In the genomic region with DNA sequence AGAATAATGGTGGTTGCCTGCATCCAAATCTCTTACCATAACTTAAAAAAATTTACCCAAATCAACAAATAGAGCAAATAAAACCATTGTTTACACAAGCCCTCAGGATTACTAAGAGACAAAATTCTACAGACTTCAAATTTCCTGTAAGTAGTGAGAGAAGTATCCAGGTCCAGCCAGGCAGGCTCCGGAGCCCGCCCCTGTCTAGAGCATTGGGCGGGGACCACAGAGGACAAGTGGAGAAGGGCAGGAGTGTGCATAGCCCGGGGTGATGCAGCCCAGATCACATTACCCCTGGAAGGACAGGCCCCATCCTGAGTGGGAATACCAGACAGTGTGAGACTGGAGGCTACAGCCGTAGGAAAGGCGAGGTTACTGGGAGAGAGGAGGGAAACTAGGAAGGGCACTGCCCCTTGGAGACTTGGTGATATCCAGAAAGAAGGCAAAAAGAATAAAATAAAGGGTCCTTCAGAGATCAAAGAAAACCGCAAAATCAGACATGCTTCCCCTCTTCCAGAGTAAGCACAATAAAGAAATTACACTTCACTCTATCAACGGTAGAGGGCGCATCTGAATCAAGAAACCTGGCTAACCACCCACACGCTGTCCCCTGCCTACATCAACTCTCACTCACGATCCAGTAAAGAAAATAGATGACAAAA, we compare ENCODE assay signal across 8 cellular contexts. TPM values are rescaled to one million over a fixed set of nuclear protein-coding genes. Genes with fewer than 3 reads are reported as not detected.
DNase-seq lines count a peak whose midpoint lies in the region; FAIRE-seq and TF ChIP-seq lines count a peak whose summit lies in the region.

No MANE protein-coding gene starts in this region.

- H3K9me3 ChIP-seq in endothelial cell of umbilical vein (replicated peaks; ENCODE audit: control insufficient read depth, insufficient read depth, low read length) (no peaks in the 10 kb centered on the region), tibial artery (no peaks in the 10 kb centered on the region)

- no peaks in the 10 kb centered on the region for H3K79me2 ChIP-seq in endothelial cell of umbilical vein (ENCODE audit: control insufficient read depth, insufficient read depth, low read length)

- peak; percentile 85 for FAIRE-seq in endothelial cell of umbilical vein (lab: Jason Lieb, UNC)

- H3K4me2 ChIP-seq in endothelial cell of umbilical vein (ENCODE audit: insufficient read depth, low read length): no peak overlapping the region

- H2AFZ ChIP-seq in endothelial cell of umbilical vein (ENCODE audit: low read depth, low read length): peak overlapping the region; percentile 48

- H4K20me1 ChIP-seq in endothelial cell of umbilical vein (replicated peaks; ENCODE audit: control insufficient read depth, extremely low read depth, insufficient read depth, low read length): no peaks in the 10 kb centered on the region

- peak overlapping the region; percentile 17 for H3K4me3 Mint-ChIP-seq in mesothelial cell of epicardium

- dilution Hi-C loops in endothelial cell of umbilical vein (cut with MboI; ENCODE audit: extremely low pct_ligation_motif_present, low sequenced_read_pairs): no loop called here

- intact Hi-C loops in endothelial cell of umbilical vein (cut with micrococcal nuclease) (loop anchor here (1.0 to 2.0 kb wide), 6 partner anchors 26 to 211 kb away; a partner anchor contains a TSS), tibial artery (cut with DNase I; ENCODE audit: low total_unique reads) (loop anchor here (10.0 kb wide), 1 partner anchor 90 kb away; no protein-coding TSS in a partner anchor)

- H3K27ac Mint-ChIP-seq in mesothelial cell of epicardium: peak overlapping the region; percentile 91

- peaks cover 15% of the 10 kb centered on the region for H3K9me3 Mint-ChIP-seq in mesothelial cell of epicardium

- H3K4me1 Mint-ChIP-seq in mesothelial cell of epicardium: peaks cover 46% of the 10 kb centered on the region

- TF ChIP-seq CTCF in AG09309 (IDR thresholded peaks at IDR 0.05; ENCODE audit: control insufficient read depth, insufficient read depth, low read depth, low read length, missing control alignments) (peak; percentile 68), GM12874 (IDR thresholded peaks at IDR 0.05; ENCODE audit: insufficient read depth, low read depth, low read length) (peak; percentile 64), endothelial cell of umbilical vein (IDR thresholded peaks at IDR 0.05; ENCODE audit: extremely low read depth in 1 of 2, insufficient read depth in 1 of 2, low read depth in 1 of 2, low read length in 2 of 2) (peak; percentile 63 to 70), mesothelial cell of epicardium (IDR thresholded peaks at IDR 0.05; ENCODE audit: unreplicated experiment) (peak; percentile 84), tibial artery (IDR thresholded peaks at IDR 0.05) (peak; percentile 76 to 82)

- POLR2A ChIA-PET in endothelial cell of umbilical vein (lab: Charles Lee): interaction anchor here (0.9 kb wide), 1 partner anchor 105 kb away, joined by 3 read pairs; no protein-coding TSS in a partner anchor

- no peaks in the 10 kb centered on the region for H3K36me3 ChIP-seq in endothelial cell of umbilical vein (ENCODE audit: control insufficient read depth in 2 of 2, extremely low read depth in 1 of 2, insufficient read depth in 2 of 2, low read length in 2 of 2)
- H3K36me3 ChIP-seq in tibial artery: no peaks in the 10 kb centered on the region

- CTCF ChIA-PET in endothelial cell of umbilical vein (lab: Charles Lee): interaction anchor here (0.6 to 7.2 kb wide), 35 partner anchors 9 to 267 kb away, joined by 3 to 98 read pairs (median 6); a partner anchor contains a TSS

- H3K4me3 ChIP-seq in AG09309 (ENCODE audit: control insufficient read depth, low read depth, low read length) (no peak overlapping the region), endothelial cell of umbilical vein (replicated peaks in 1 of 3; ENCODE audit: insufficient read depth in 1 of 3, low read depth in 1 of 3, low read length in 3 of 3) (no peak overlapping the region), tibial artery (no peak overlapping the region)

- no peaks in the 10 kb centered on the region for H3K9me1 ChIP-seq in endothelial cell of umbilical vein (replicated peaks; ENCODE audit: control insufficient read depth, extremely low read depth, insufficient read depth, low read length)

- TF ChIP-seq POLR2A in endothelial cell of umbilical vein (IDR thresholded peaks at IDR 0.05; ENCODE audit: low read depth, low read length): no peak

- peak overlapping the region; percentile 42 for H3K9ac ChIP-seq in endothelial cell of umbilical vein (replicated peaks; ENCODE audit: extremely low read depth, insufficient read depth, low read length)

- peak overlapping the region; percentile 73 for H3K27ac ChIP-seq in endothelial cell of umbilical vein (ENCODE audit: insufficient read depth, low read depth, low read length)
- H3K27ac ChIP-seq in tibial artery: peak overlapping the region; percentile 45 to 61

- H3K27me3 ChIP-seq in endothelial cell of umbilical vein (ENCODE audit: control insufficient read depth in 2 of 2, insufficient read depth in 2 of 2, low read length in 2 of 2): no peaks in the 10 kb centered on the region
- H3K27me3 ChIP-seq in tibial artery: no peaks in the 10 kb centered on the region

- DNase-seq in AG09309 (ENCODE audit: low read depth): peak; percentile 65
- peak; percentile 77 to 94 (median 84) for DNase-seq in NCI-H1417 (lab: John Stamatoyannopoulos, UW)
- peak; percentile 59 for DNase-seq in SKM-1 treated with dmso at 0.1 percent for 144 hours (lab: John Stamatoyannopoulos, UW; ENCODE audit: unreplicated experiment)
- DNase-seq in endothelial cell of umbilical vein (ENCODE audit: low read depth, low spot score): peak; percentile 91
- no peak for DNase-seq in mesothelial cell of epicardium (ENCODE audit: low spot score in 2 of 2, unreplicated experiment in 2 of 2)
- peak in 1 of 2 donors; percentile 49 for DNase-seq in tibial artery
- no peak for DNase-seq in activated CD8-positive, alpha-beta memory T cell treated with anti-CD3 and anti-CD28 coated beads, Interleukin-2, amount 50 U/mL, for 4 hours

- H3K4me1 ChIP-seq in endothelial cell of umbilical vein (ENCODE audit: control insufficient read depth, extremely low read depth, insufficient read depth, low read length) (peaks cover 34% of the 10 kb centered on the region), tibial artery (peaks cover 0 to 34% (median 25%) of the 10 kb centered on the region in 4 donors)

- H3K27me3 Mint-ChIP-seq in mesothelial cell of epicardium (ENCODE audit: low read depth): no peaks in the 10 kb centered on the region

- no TSS peak for BruUV-seq in endothelial cell of umbilical vein (replicated peaks; lab: Mats Ljungman, UMichigan)

- peaks cover 17% of the 10 kb centered on the region for H3K36me3 Mint-ChIP-seq in mesothelial cell of epicardium

TF ChIP-seq in endothelial cell of umbilical vein, 7 proteins besides CTCF, POLR2A, EP300 and RAD21:
- no peak for TF ChIP-seq MYC (IDR thresholded peaks at IDR 0.05; ENCODE audit: low read depth, low read length)
- TF ChIP-seq JUN (IDR thresholded peaks at IDR 0.05; ENCODE audit: borderline replicate concordance, insufficient read depth, insufficient read length, low read depth): no peak
- TF ChIP-seq POLR2AphosphoS5 (IDR thresholded peaks at IDR 0.05; ENCODE audit: insufficient read depth, low read depth, low read length): no peak
- TF ChIP-seq FOS (IDR thresholded peaks at IDR 0.05; ENCODE audit: borderline replicate concordance, insufficient read depth, low read length): no peak
- TF ChIP-seq EZH2 (IDR thresholded peaks at IDR 0.05; ENCODE audit: borderline replicate concordance, low read depth, low read length, severe bottlenecking): no peak
- TF ChIP-seq GATA2 (IDR thresholded peaks at IDR 0.05; ENCODE audit: insufficient read depth, insufficient read length, low read depth, low read length): no peak
- TF ChIP-seq, protein P1, sequence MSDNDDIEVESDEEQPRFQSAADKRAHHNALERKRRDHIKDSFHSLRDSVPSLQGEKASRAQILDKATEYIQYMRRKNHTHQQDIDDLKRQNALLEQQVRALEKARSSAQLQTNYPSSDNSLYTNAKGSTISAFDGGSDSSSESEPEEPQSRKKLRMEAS (IDR thresholded peaks at IDR 0.05; ENCODE audit: insufficient read depth, insufficient read length): no peak

RNA-seq across cellular contexts. Expression of a gene that starts 26.6 kb away (rescaled TPM):
- total RNA-seq in endothelial cell of umbilical vein (98.5 and 119 TPM in 2 replicates), mesothelial cell of epicardium (57.9 to 63.1 TPM (median 59.4 TPM) in 3 replicates)
- polyA plus RNA-seq in endothelial cell of umbilical vein: 18.0 and 22.6 TPM in 2 replicates
- polyA plus RNA-seq in endothelial cell of umbilical vein (2011; cell fraction: cytosol; rRNA removed): 26.4 and 28.1 TPM in 2 replicates
- polyA plus RNA-seq in endothelial cell of umbilical vein (2011; cell fraction: nucleus; rRNA removed): 78.0 and 79.9 TPM in 2 replicates
- 44.9 and 47.0 TPM in 2 replicates for polyA plus RNA-seq in endothelial cell of umbilical vein (2012)
- polyA minus RNA-seq in endothelial cell of umbilical vein: 121 and 149 TPM in 2 replicates
- 9.7 TPM for polyA minus RNA-seq in endothelial cell of umbilical vein (2011; cell fraction: cytosol; rRNA and poly(A)+ RNA removed)
- 186 and 192 TPM in 2 replicates for polyA minus RNA-seq in endothelial cell of umbilical vein (2011; cell fraction: nucleus; rRNA and poly(A)+ RNA removed)

Comparison
In these comparisons a context has a peak if more than half of its experiments do, and no peak if none do; other contexts are left out.
1. DNase-seq: peak in AG09309 (single experiment), NCI-H1417 (3 of 3), SKM-1 treated with dmso at 0.1 percent for 144 hours (single experiment) and endothelial cell of umbilical vein (single experiment); none in mesothelial cell of epicardium (0 of 2) and activated CD8-positive, alpha-beta memory T cell treated with anti-CD3 and anti-CD28 coated beads, Interleukin-2, amount 50 U/mL, for 4 hours (single experiment).
2. Peak in every context shown above with its lines, with median percentiles within 50 percentile points of each other: CTCF ChIP-seq.